ENCODE assay signal across 8 cellular contexts in the genomic region with DNA sequence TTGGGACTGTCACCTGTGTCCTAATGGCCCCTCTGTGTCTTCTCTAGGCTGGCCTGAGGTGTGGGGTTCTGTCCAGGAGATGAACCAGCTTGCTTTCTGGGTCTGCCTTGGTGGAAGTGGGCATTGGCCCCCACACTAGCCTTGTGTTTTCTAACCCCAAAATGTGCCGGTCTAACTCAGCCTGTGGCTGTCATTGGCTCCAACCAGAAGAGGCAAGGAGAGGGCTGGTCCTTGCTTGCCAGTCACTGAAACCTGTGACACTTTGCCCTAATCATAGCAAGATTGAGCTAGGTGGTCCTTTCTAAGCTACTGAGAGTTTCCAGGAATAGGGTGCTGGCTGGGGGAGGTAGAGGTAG. TPM values are rescaled to one million over a fixed set of nuclear protein-coding genes. Genes with fewer than 3 reads are reported as not detected.
A peak's percentile ranks its signal among the peaks of the same experiment; 100 is the strongest.
DNase-seq lines count a peak whose midpoint lies in the region; ATAC-seq and TF ChIP-seq lines count a peak whose summit lies in the region.

No MANE protein-coding gene starts in this region.

- POLR2A ChIA-PET in activated CD4-positive, alpha-beta T cell treated with anti-CD3 and anti-CD28 coated beads for 36 hours (lab: Charles Lee) = interaction anchor here (1.0 to 2.2 kb wide), 4 partner anchors 11 to 181 kb away, joined by 6 to 7 read pairs (median 6); a partner anchor contains a TSS

- peak; percentile 38 for DNase-seq in activated CD4-positive, alpha-beta T cell treated with anti-CD3 and anti-CD28 coated beads for 36 hours
- no peak for DNase-seq in activated CD4-positive, alpha-beta T cell treated with anti-CD3 and anti-CD28 coated beads, Interleukin-2, amount 50 U/mL, for 1 hour
- no peak for DNase-seq in hepatocyte (ENCODE audit: low spot score)
- no peak for DNase-seq in stomach
- DNase-seq in C1 segment of cervical spinal cord (lab: John Stamatoyannopoulos, UW) = no peak
- no peak for DNase-seq in stimulated activated CD4-positive, alpha-beta T cell treated with anti-CD3 and anti-CD28 coated beads, Interleukin-4, amount 100 ng/mL, for 24 hours

- H3K9me2 ChIP-seq in hepatocyte (replicated peaks; ENCODE audit: insufficient read depth) = no peaks in the 10 kb centered on the region

- CTCF ChIA-PET in activated CD4-positive, alpha-beta T cell treated with anti-CD3 and anti-CD28 coated beads for 36 hours (lab: Charles Lee) = interaction anchor here (0.7 to 4.3 kb wide), 17 partner anchors 10 to 444 kb away, joined by 3 to 64 read pairs (median 5); a partner anchor contains a TSS

- peaks cover 34% of the 10 kb centered on the region for H3K4me1 Mint-ChIP-seq in activated CD4-positive, alpha-beta T cell treated with anti-CD3 and anti-CD28 coated beads for 36 hours

- peaks cover 69% of the 10 kb centered on the region for H3K79me2 ChIP-seq in hepatocyte

- H2AFZ ChIP-seq in hepatocyte = no peak overlapping the region

- peaks cover 21% of the 10 kb centered on the region for H3K36me3 Mint-ChIP-seq in activated CD4-positive, alpha-beta T cell treated with anti-CD3 and anti-CD28 coated beads for 36 hours (ENCODE audit: low read depth)

- H3K27me3 ChIP-seq in hepatocyte (no peaks in the 10 kb centered on the region), stomach (no peaks in the 10 kb centered on the region)

- H3K9me3 ChIP-seq in hepatocyte (ENCODE audit: low read depth) (no peaks in the 10 kb centered on the region), stomach (no peaks in the 10 kb centered on the region)

- H3K27ac ChIP-seq in hepatocyte (peak overlapping the region; percentile 99), stomach (peak overlapping the region; percentile 16 to 98 (median 97))

- TF ChIP-seq CTCF in WI38 (IDR thresholded peaks at IDR 0.05; ENCODE audit: low read depth, low read length) (no peak), hepatocyte (IDR thresholded peaks at IDR 0.05; ENCODE audit: poor library complexity) (no peak), stomach (IDR thresholded peaks at IDR 0.05) (no peak)

- TF ChIP-seq EP300 in stomach (IDR thresholded peaks at IDR 0.05) = no peak

- peak; percentile 3 for ATAC-seq in activated CD4-positive, alpha-beta T cell treated with anti-CD3 and anti-CD28 coated beads for 36 hours
- ATAC-seq in GM21447 (IDR thresholded peaks at IDR 0.05; ENCODE audit: unreplicated experiment) = no peak

- H3K4me3 ChIP-seq in WI38 (ENCODE audit: low read depth, low read length) (peak overlapping the region; percentile 91), hepatocyte (peak overlapping the region; percentile 97), stomach (peak overlapping the region in 3 of 4 donors; percentile 71 to 95 (median 93))

- H4K20me1 ChIP-seq in hepatocyte (ENCODE audit: insufficient read depth, poor library complexity, severe bottlenecking) = peaks cover 57% of the 10 kb centered on the region

- peak overlapping the region; percentile 78 for H3K27ac Mint-ChIP-seq in activated CD4-positive, alpha-beta T cell treated with anti-CD3 and anti-CD28 coated beads for 36 hours

- H3K27me3 Mint-ChIP-seq in activated CD4-positive, alpha-beta T cell treated with anti-CD3 and anti-CD28 coated beads for 36 hours = no peaks in the 10 kb centered on the region

- 53% methylated on average over 1 of the region's 1 CpG for WGBS in hepatocyte (ENCODE audit: low lambda C conversion rate, missing lambda C conversion rate)
- 50 to 57% (median 55%) methylated on average over 1 of the region's 1 CpG; no CpG with 5 or more reads in 1 of the 5 donors for WGBS in stomach, 5 donors

- H3K4me3 Mint-ChIP-seq in activated CD4-positive, alpha-beta T cell treated with anti-CD3 and anti-CD28 coated beads for 36 hours = peak overlapping the region; percentile 86

- TF ChIP-seq POLR2A in stomach (IDR thresholded peaks at IDR 0.05) = no peak

- intact Hi-C loops in activated CD4-positive, alpha-beta T cell treated with anti-CD3 and anti-CD28 coated beads for 36 hours (cut with DNase I, micrococcal nuclease) = loop anchor here (1.0 to 10.0 kb wide), 18 partner anchors 112 to 1209 kb away; a partner anchor contains a TSS
- intact Hi-C loops in stomach (cut with DNase I; ENCODE audit: low total_unique reads) = no loop called here

- no peaks in the 10 kb centered on the region for H3K9me3 Mint-ChIP-seq in activated CD4-positive, alpha-beta T cell treated with anti-CD3 and anti-CD28 coated beads for 36 hours (ENCODE audit: low read depth)

- peak overlapping the region; percentile 94 for H3K4me2 ChIP-seq in hepatocyte

- H3K36me3 ChIP-seq in hepatocyte (replicated peaks; ENCODE audit: insufficient read depth, low read depth) (no peaks in the 10 kb centered on the region), stomach (peaks cover 30 to 36% (median 34%) of the 10 kb centered on the region in 4 donors)

- H3K4me1 ChIP-seq in hepatocyte (ENCODE audit: insufficient read depth) = peaks cover 42% of the 10 kb centered on the region
- peaks cover 36 to 82% (median 70%) of the 10 kb centered on the region in 4 donors for H3K4me1 ChIP-seq in stomach

RNA-seq across cellular contexts. Expression of a gene that starts 2.2 kb away (rescaled TPM):
- 10 to 100 TPM; 18.6 to 25.1 TPM for total RNA-seq in activated CD4-positive, alpha-beta T cell treated with anti-CD3 and anti-CD28 coated beads for 36 hours
- 11.4 and 18.3 TPM in 2 replicates for total RNA-seq in hepatocyte
- polyA plus RNA-seq in hepatocyte = 15.3 and 16.4 TPM in 2 replicates
- total RNA-seq in stomach = 10 to 100 TPM in 4 of 5 donors, 1 to 10 TPM in 1; 3.1 to 29.1 (median 15.2) TPM
- 1 to 10 TPM; 6.4 to 7.5 (median 7.2) TPM for polyA plus RNA-seq in stomach

RNA-seq across cellular contexts. Expression of a gene that starts 54.2 kb away (rescaled TPM):
- not detected for total RNA-seq in activated CD4-positive, alpha-beta T cell treated with anti-CD3 and anti-CD28 coated beads for 36 hours
- total RNA-seq in hepatocyte = not detected in 2 replicates
- polyA plus RNA-seq in hepatocyte = not detected in 2 replicates
- total RNA-seq in stomach = not detected
- not detected for polyA plus RNA-seq in stomach
